In genomic region chr14:50607181-50607580, GRCh38 we compare ENCODE assay signal across 18 cellular contexts. TPM values are rescaled to one million over a fixed set of nuclear protein-coding genes. Genes with fewer than 3 reads are reported as not detected.
DNase-seq lines count a peak whose midpoint lies in the region; ATAC-seq and TF ChIP-seq lines count a peak whose summit lies in the region.
"Had no signal": no experiment of that assay in that cellular context is flagged by ENCODE, and none has a peak within 500 bp of the region (broad histone marks: within the 10 kb centered on the region; RNA-seq: fewer than 3 reads in every experiment).

No MANE protein-coding gene starts in this region.

- H3K36me3 ChIP-seq in gastrocnemius medialis = no peaks in the 10 kb centered on the region
- H3K36me3 ChIP-seq: thoracic aorta had no signal

- in situ Hi-C loops in astrocyte of the cerebellum (cut with HindIII; ENCODE audit: low sequenced_read_pairs) (loop anchor here (25.0 kb wide), 1 partner anchor 180 kb away; no protein-coding TSS in a partner anchor), gastrocnemius medialis (cut with MboI; ENCODE audit: low sequenced_read_pairs in 4 of 4) (loop anchor here in 2 of 4 donors (10.0 kb wide), 2 partner anchors 168 to 248 kb away; no protein-coding TSS in a partner anchor)

- no peaks in the 10 kb centered on the region for H3K9me3 ChIP-seq in gastrocnemius medialis
- H3K9me3 ChIP-seq: thoracic aorta had no signal

- H3K27ac ChIP-seq in gastrocnemius medialis = no peak overlapping the region
- H3K27ac ChIP-seq: thoracic aorta had no signal

- no peak overlapping the region for H3K4me3 ChIP-seq in AG10803 (ENCODE audit: low read length)
- no peak overlapping the region for H3K4me3 ChIP-seq in GM12865 (ENCODE audit: low read depth, low read length)
- no peak overlapping the region for H3K4me3 ChIP-seq in astrocyte of the cerebellum (ENCODE audit: low read depth, low read length)
- H3K4me3 ChIP-seq in gastrocnemius medialis = no peak overlapping the region
- H3K4me3 ChIP-seq: thoracic aorta had no signal

- TF ChIP-seq CTCF in AG10803 (conservative IDR thresholded peaks at IDR 0.05; ENCODE audit: low read length) = no peak
- TF ChIP-seq CTCF in GM12865 (IDR thresholded peaks at IDR 0.05; ENCODE audit: insufficient read depth, low read depth, low read length, missing control alignments) = no peak
- TF ChIP-seq CTCF in astrocyte of the cerebellum (IDR thresholded peaks at IDR 0.05; ENCODE audit: low read depth, low read length, missing control alignments) = no peak
- TF ChIP-seq CTCF in gastrocnemius medialis (IDR thresholded peaks at IDR 0.05 in 4 of 5, conservative IDR thresholded peaks at IDR 0.05 in 1 of 5) = no peak

- TF ChIP-seq POLR2A in gastrocnemius medialis (IDR thresholded peaks at IDR 0.05) = no peak

- DNase-seq in AG10803 (ENCODE audit: low read depth) (peak; percentile 89), GM12865 (ENCODE audit: low read depth) (peak; percentile 7), astrocyte of the cerebellum (ENCODE audit: low read depth) (peak; percentile 53), gastrocnemius medialis (no peak)
- peak; percentile 55 for DNase-seq in stimulated activated CD4-positive, alpha-beta T cell treated with anti-CD3 and anti-CD28 coated beads, Interleukin-15, amount 100 ng/mL, for 24 hours
- DNase-seq: activated B cell treated with CpG ODN at 0.5 μM for 24 hours; amygdala; CD8-positive, alpha-beta T cell; dermis blood vessel endothelial cell; HFFc6; midbrain; MM.1S; NK-92 treated with Interleukin-12 subunit alpha and Interleukin-12 subunit beta, amount 100 ng/mL, for 24 hours; posterior cingulate gyrus had no signal

- intact Hi-C loops in gastrocnemius medialis (cut with DNase I; ENCODE audit: low total_unique reads) = loop anchor here (10.0 kb wide), 1 partner anchor 258 kb away; no protein-coding TSS in a partner anchor

- H3K27me3 ChIP-seq in gastrocnemius medialis = no peaks in the 10 kb centered on the region

- no peak for ATAC-seq in HG03139 (IDR thresholded peaks at IDR 0.05; ENCODE audit: unreplicated experiment)
- no peak for ATAC-seq in HG02759 (IDR thresholded peaks at IDR 0.05; ENCODE audit: unreplicated experiment)
- ATAC-seq in GM18511 (IDR thresholded peaks at IDR 0.05; ENCODE audit: unreplicated experiment) = no peak
- ATAC-seq in gastrocnemius medialis = no peak
- ATAC-seq: CD8-positive, alpha-beta T cell had no signal

- no peaks in the 10 kb centered on the region for H3K4me1 ChIP-seq in gastrocnemius medialis

RNA-seq across cellular contexts. Expression of gene ATL1, which starts 47.2 kb away (rescaled TPM):
- total RNA-seq in gastrocnemius medialis = 1 to 10 TPM in 1 of 4 donors, under 1 TPM in 3; 0.15 to 1.3 (median 0.58) TPM

Comparison
In these comparisons a context has a peak if more than half of its experiments do, and no peak if none do; other contexts are left out.
1. DNase-seq: peak in AG10803 (single experiment), GM12865 (single experiment), astrocyte of the cerebellum (single experiment) and stimulated activated CD4-positive, alpha-beta T cell treated with anti-CD3 and anti-CD28 coated beads, Interleukin-15, amount 100 ng/mL, for 24 hours (single experiment); none in gastrocnemius medialis (0 of 2).